ENCODE assay signal across 9 cellular contexts in genomic region chr1:221726331-221726692, GRCh38. TPM values are rescaled to one million over a fixed set of nuclear protein-coding genes. Genes with fewer than 3 reads are reported as not detected.
DNase-seq lines count a peak whose midpoint lies in the region; ATAC-seq and TF ChIP-seq lines count a peak whose summit lies in the region.
"Had no signal": no experiment of that assay in that cellular context is flagged by ENCODE, and none has a peak within 500 bp of the region (broad histone marks: within the 10 kb centered on the region; RNA-seq: fewer than 3 reads in every experiment).

No MANE protein-coding gene starts in this region.

- H3K27ac Mint-ChIP-seq in stimulated activated naive CD8-positive, alpha-beta T cell treated with anti-CD3 and anti-CD28 coated beads, Interleukin-15, Interleukin-2, amounts not matched to agents 100 ng/mL and 50 ng/mL, for 24 hours = peak overlapping the region; percentile 93

- peaks cover 11% of the 10 kb centered on the region for H3K9me3 ChIP-seq in mammary epithelial cell (replicated peaks; ENCODE audit: insufficient read depth, low read length)

- TF ChIP-seq CTCF in mammary epithelial cell (conservative IDR thresholded peaks at IDR 0.05 in 1 of 2, IDR thresholded peaks at IDR 0.05 in 1 of 2; ENCODE audit: extremely low read depth in 1 of 2, insufficient read depth in 1 of 2, low read depth in 1 of 2, low read length in 2 of 2) = no peak

- no peak for ATAC-seq in stimulated activated naive CD8-positive, alpha-beta T cell treated with anti-CD3 and anti-CD28 coated beads, Interleukin-15, Interleukin-2, amounts not matched to agents 100 U/mL and 50 U/mL, for 24 hours
- peak; percentile 43 for ATAC-seq in HG03066 (IDR thresholded peaks at IDR 0.05; ENCODE audit: low read depth, unreplicated experiment)

- no peak for DNase-seq in stimulated activated naive CD8-positive, alpha-beta T cell treated with anti-CD3 and anti-CD28 coated beads, Interleukin-15, Interleukin-2, amounts not matched to agents 100 U/mL and 50 U/mL, for 24 hours
- DNase-seq in mammary epithelial cell = no peak
- no peak for DNase-seq in HK-2 (ENCODE audit: unreplicated experiment)
- DNase-seq in NCI-H2227 (lab: John Stamatoyannopoulos, UW; ENCODE audit: unreplicated experiment) = no peak
- DNase-seq in NCI-H524 (lab: John Stamatoyannopoulos, UW) = no peak
- DNase-seq in foreskin melanocyte = no peak
- DNase-seq: NCI-H2029 had no signal

- no peak overlapping the region for H2AFZ ChIP-seq in mammary epithelial cell (ENCODE audit: low read depth, low read length)

- H3K9ac ChIP-seq in mammary epithelial cell (ENCODE audit: insufficient read depth, low read length) = no peak overlapping the region

- in situ Hi-C loops in mammary epithelial cell (cut with MboI; ENCODE audit: low sequenced_read_pairs in 2 of 2) = loop anchor here in 1 of 2 donors (25.0 kb wide), 1 partner anchor 239 kb away; no protein-coding TSS in a partner anchor

- H3K36me3 ChIP-seq in mammary epithelial cell (ENCODE audit: insufficient read depth, low read length) = peaks cover 30% of the 10 kb centered on the region

- CTCF ChIA-PET in mammary epithelial cell (lab: Charles Lee; ENCODE audit: low non-redundant PET) = no interaction called here

- peak overlapping the region; percentile 50 for H3K4me2 ChIP-seq in mammary epithelial cell (ENCODE audit: insufficient read depth, low read depth, low read length)

- 92% methylated on average over 1 of the region's 1 CpG for WGBS in mammary epithelial cell (ENCODE audit: low coverage, missing lambda C conversion rate)

- H3K27me3 Mint-ChIP-seq in stimulated activated naive CD8-positive, alpha-beta T cell treated with anti-CD3 and anti-CD28 coated beads, Interleukin-15, Interleukin-2, amounts not matched to agents 100 ng/mL and 50 ng/mL, for 24 hours = no peaks in the 10 kb centered on the region

- H3K4me1 ChIP-seq in mammary epithelial cell (ENCODE audit: insufficient read depth, low read length) = peaks cover 63% of the 10 kb centered on the region

- no peaks in the 10 kb centered on the region for H3K9me3 Mint-ChIP-seq in stimulated activated naive CD8-positive, alpha-beta T cell treated with anti-CD3 and anti-CD28 coated beads, Interleukin-15, Interleukin-2, amounts not matched to agents 100 ng/mL and 50 ng/mL, for 24 hours

- H3K4me3 Mint-ChIP-seq in stimulated activated naive CD8-positive, alpha-beta T cell treated with anti-CD3 and anti-CD28 coated beads, Interleukin-15, Interleukin-2, amounts not matched to agents 100 ng/mL and 50 ng/mL, for 24 hours = peak overlapping the region; percentile 70

- no peaks in the 10 kb centered on the region for H4K20me1 ChIP-seq in mammary epithelial cell (ENCODE audit: insufficient read depth, low read length)

- intact Hi-C loops in mammary epithelial cell (cut with micrococcal nuclease) = loop anchor here (5.0 kb wide), 1 partner anchor 249 kb away; no protein-coding TSS in a partner anchor

- no TSS peak for BruUV-seq in mammary epithelial cell (replicated peaks; lab: Mats Ljungman, UMichigan)

- peak overlapping the region; percentile 62 for H3K27ac ChIP-seq in mammary epithelial cell (ENCODE audit: insufficient read depth, low read depth, low read length)

- no peaks in the 10 kb centered on the region for H3K27me3 ChIP-seq in mammary epithelial cell (ENCODE audit: insufficient read depth, low read length)

- peaks cover 99% of the 10 kb centered on the region for H3K79me2 ChIP-seq in mammary epithelial cell (ENCODE audit: insufficient read depth, low read length)

- peaks cover 56% of the 10 kb centered on the region for H3K36me3 Mint-ChIP-seq in stimulated activated naive CD8-positive, alpha-beta T cell treated with anti-CD3 and anti-CD28 coated beads, Interleukin-15, Interleukin-2, amounts not matched to agents 100 ng/mL and 50 ng/mL, for 24 hours (ENCODE audit: low read depth)

- no peak overlapping the region for H3K4me3 ChIP-seq in mammary epithelial cell (replicated peaks in 1 of 3; ENCODE audit: insufficient read depth in 1 of 3, low read depth in 2 of 3, low read length in 3 of 3)

- dilution Hi-C loops in mammary epithelial cell (cut with HindIII; ENCODE audit: low sequenced_read_pairs) = no loop called here

- peaks cover 85% of the 10 kb centered on the region for H3K4me1 Mint-ChIP-seq in stimulated activated naive CD8-positive, alpha-beta T cell treated with anti-CD3 and anti-CD28 coated beads, Interleukin-15, Interleukin-2, amounts not matched to agents 100 ng/mL and 50 ng/mL, for 24 hours (ENCODE audit: low read depth)

RNA-seq across cellular contexts. Expression of gene DUSP10, which starts 15.6 kb away (rescaled TPM):
- total RNA-seq in mammary epithelial cell = 100 to 1,000 TPM in 1 of 2 donors, 10 to 100 TPM in 1; 35.4 to 118 TPM
- polyA plus RNA-seq in mammary epithelial cell = 64.8 TPM
- polyA minus RNA-seq in mammary epithelial cell = 62.0 TPM
